8 cellular contexts compared by ENCODE assay signal in the genomic region with DNA sequence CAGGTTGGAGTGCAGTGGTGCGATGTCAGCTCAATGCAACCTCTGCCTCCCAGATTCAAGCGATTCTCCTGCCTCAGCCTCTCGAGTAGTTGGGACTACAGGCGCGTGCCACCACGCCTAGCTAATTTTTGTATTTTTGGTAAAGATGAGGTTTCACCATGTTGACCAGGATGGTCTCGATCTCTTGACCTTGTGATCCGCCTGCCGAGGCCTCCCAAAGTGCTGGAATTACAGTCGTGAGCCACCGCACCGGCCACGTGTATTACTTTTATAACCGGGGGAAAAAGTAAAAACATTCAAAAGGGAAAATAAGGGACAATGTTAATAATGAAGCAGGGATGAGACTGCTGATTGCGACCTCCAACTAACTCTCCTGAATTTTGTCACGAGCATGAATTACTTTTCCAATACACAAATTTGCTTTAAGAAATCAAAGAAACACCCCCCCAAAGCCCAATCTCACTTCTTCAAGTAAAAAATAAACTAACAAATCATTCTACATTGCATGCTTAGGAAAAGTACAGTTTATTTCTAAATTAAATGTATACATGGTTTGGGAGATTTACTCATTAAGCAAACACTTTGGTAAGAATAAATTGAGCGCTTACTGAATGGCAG. TPM values are rescaled to one million over a fixed set of nuclear protein-coding genes. Genes with fewer than 3 reads are reported as not detected.
DNase-seq lines count a peak whose midpoint lies in the region; ATAC-seq and TF ChIP-seq lines count a peak whose summit lies in the region.

No MANE protein-coding gene starts in this region.

- peak overlapping the region; percentile 57 for H3K4me3 ChIP-seq in cardiac muscle cell
- peak overlapping the region; percentile 90 for H3K4me3 ChIP-seq in brain microvascular endothelial cell (ENCODE audit: low read depth, low read length)
- peak overlapping the region; percentile 83 for H3K4me3 ChIP-seq in mesodermal cell (ENCODE audit: extremely low read depth, insufficient read depth, low read length, poor library complexity, severe bottlenecking)
- H3K4me3 ChIP-seq in upper lobe of right lung, result peak overlapping the region; percentile 87

- TF ChIP-seq CTCF in cardiac muscle cell (IDR thresholded peaks at IDR 0.05; ENCODE audit: low read depth, low read length) (no peak), brain microvascular endothelial cell (IDR thresholded peaks at IDR 0.05; ENCODE audit: low read depth, low read length, missing control alignments) (no peak), upper lobe of right lung (IDR thresholded peaks at IDR 0.05) (no peak)

- no peak for ATAC-seq in Right ventricle myocardium superior (ENCODE audit: poor library complexity)
- no peak for ATAC-seq in upper lobe of right lung
- no peak for ATAC-seq in HG03045 (IDR thresholded peaks at IDR 0.05; ENCODE audit: unreplicated experiment)
- no peak for ATAC-seq in GM21423 (IDR thresholded peaks at IDR 0.05; ENCODE audit: unreplicated experiment)
- no peak for ATAC-seq in GM19467 (IDR thresholded peaks at IDR 0.05; ENCODE audit: unreplicated experiment)

- no peaks in the 10 kb centered on the region for H3K27me3 ChIP-seq in cardiac muscle cell
- H3K27me3 ChIP-seq in brain microvascular endothelial cell (replicated peaks), result no peaks in the 10 kb centered on the region
- no peaks in the 10 kb centered on the region for H3K27me3 ChIP-seq in upper lobe of right lung

- 82 to 88% methylated on average over 11 to 12 of the region's 17 CpGs for WGBS in mesodermal cell (ENCODE audit: insufficient coverage in 2 of 2), 2 experiments

- H3K27ac ChIP-seq in cardiac muscle cell (peak overlapping the region; percentile 99), brain microvascular endothelial cell (peak overlapping the region; percentile 100), mesodermal cell (ENCODE audit: low read depth, low read length, severe bottlenecking) (peak overlapping the region; percentile 100), upper lobe of right lung (peak overlapping the region; percentile 93)

- H3K4me1 ChIP-seq in cardiac muscle cell (ENCODE audit: low read depth), result peaks cover 38% of the 10 kb centered on the region
- peaks cover 7% of the 10 kb centered on the region for H3K4me1 ChIP-seq in mesodermal cell (ENCODE audit: control insufficient read depth, insufficient read depth, low read length, poor library complexity, severe bottlenecking)
- peaks cover 37% of the 10 kb centered on the region for H3K4me1 ChIP-seq in upper lobe of right lung

- DNase-seq in cardiac muscle cell (ENCODE audit: low read depth in 1 of 2, low spot score in 1 of 2), result no peak
- DNase-seq in Right ventricle myocardium superior, result no peak
- no peak for DNase-seq in brain microvascular endothelial cell
- no peak for DNase-seq in upper lobe of right lung

- in situ Hi-C loops in brain microvascular endothelial cell (cut with HindIII; ENCODE audit: low pct_ligation_motif_present, low sequenced_read_pairs), result no loop called here

- no peaks in the 10 kb centered on the region for H3K9me3 ChIP-seq in cardiac muscle cell (ENCODE audit: low read depth)
- peaks cover 19% of the 10 kb centered on the region for H3K9me3 ChIP-seq in mesodermal cell (ENCODE audit: control insufficient read depth, low read length)
- no peaks in the 10 kb centered on the region for H3K9me3 ChIP-seq in upper lobe of right lung

- intact Hi-C loops in Right ventricle myocardium superior (cut with DNase I), result no loop called here
- intact Hi-C loops in upper lobe of right lung (cut with DNase I), result no loop called here

- H3K36me3 ChIP-seq in cardiac muscle cell (no peaks in the 10 kb centered on the region), brain microvascular endothelial cell (replicated peaks) (peaks cover 19% of the 10 kb centered on the region), mesodermal cell (ENCODE audit: control insufficient read depth, insufficient read depth, low read length) (peaks cover 33% of the 10 kb centered on the region), upper lobe of right lung (no peaks in the 10 kb centered on the region)

RNA-seq across cellular contexts. Expression of a gene that starts 0.6 kb away (rescaled TPM):
- total RNA-seq in cardiac muscle cell (6.3 and 8.6 TPM in 2 replicates), Right ventricle myocardium superior (12.3 TPM), upper lobe of right lung (29.5 TPM)
- polyA plus RNA-seq in cardiac muscle cell, result 2.7 and 3.1 TPM in 2 replicates
- 12.4 TPM for polyA plus RNA-seq in mesodermal cell (2013, experiment 1 of 2)
- 8.4 TPM for polyA plus RNA-seq in mesodermal cell (2013, experiment 2 of 2)

RNA-seq across cellular contexts. Expression of a gene that starts 0.6 kb away (rescaled TPM):
- total RNA-seq in cardiac muscle cell (94.6 and 96.3 TPM in 2 replicates), Right ventricle myocardium superior (49.2 TPM), upper lobe of right lung (84.5 TPM)
- polyA plus RNA-seq in cardiac muscle cell, result 58.3 and 63.5 TPM in 2 replicates
- polyA plus RNA-seq in mesodermal cell (2013, experiment 1 of 2), result 66.0 TPM
- polyA plus RNA-seq in mesodermal cell (2013, experiment 2 of 2), result 62.6 TPM

RNA-seq across cellular contexts. Expression of a gene that starts 29.9 kb away (rescaled TPM):
- total RNA-seq in cardiac muscle cell, result not detected in 2 replicates
- polyA plus RNA-seq in cardiac muscle cell, result 0.10 TPM in 1 of 2 replicates, not detected in the other
- total RNA-seq in Right ventricle myocardium superior, result 0.24 TPM
- polyA plus RNA-seq in mesodermal cell (2013, experiment 1 of 2), result not detected
- not detected for polyA plus RNA-seq in mesodermal cell (2013, experiment 2 of 2)
- 3.0 TPM for total RNA-seq in upper lobe of right lung
